In the genomic region with DNA sequence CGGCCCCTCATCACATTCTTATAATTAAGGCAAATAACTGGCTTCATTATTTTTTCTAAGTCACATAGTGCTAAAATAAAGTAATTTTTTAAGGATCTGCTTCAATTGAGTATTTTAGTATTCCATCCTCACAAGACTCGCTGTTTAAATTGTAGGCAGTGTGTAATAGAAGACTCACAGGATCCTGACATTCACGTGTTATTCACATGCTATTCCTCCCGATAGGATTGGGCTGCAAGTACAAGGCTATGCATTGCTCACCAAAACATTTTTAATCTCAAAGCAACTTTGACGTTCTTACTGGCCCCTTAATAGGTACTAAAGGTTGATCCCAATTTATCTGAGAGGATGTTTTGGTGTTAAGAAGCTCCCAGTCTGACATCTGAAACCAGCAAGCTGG, we compare ENCODE assay signal across 16 cellular contexts.
A peak's percentile ranks its signal among the peaks of the same experiment; 100 is the strongest.
DNase-seq lines count a peak whose midpoint lies in the region; TF ChIP-seq lines count a peak whose summit lies in the region.
"Had no signal": no experiment of that assay in that cellular context is flagged by ENCODE, and none has a peak within 500 bp of the region (broad histone marks: within the 10 kb centered on the region; RNA-seq: fewer than 3 reads in every experiment).

No MANE protein-coding gene starts in this region.

- no peak overlapping the region for H3K4me3 Mint-ChIP-seq in mesothelial cell of epicardium
- no peak overlapping the region for H3K4me3 Mint-ChIP-seq in activated CD4-positive, alpha-beta memory T cell treated with anti-CD3 and anti-CD28 coated beads, Interleukin-2, amount 10 ng/mL, durations not matched to agents 7 days and 5 days
- H3K4me3 Mint-ChIP-seq: B cell; CD4-positive, CD25-positive, alpha-beta regulatory T cell; CD8-positive, alpha-beta T cell; HFFc6 had no signal

- H3K9me3 Mint-ChIP-seq in mesothelial cell of epicardium: peaks cover 18% of the 10 kb centered on the region
- H3K9me3 Mint-ChIP-seq in activated CD4-positive, alpha-beta memory T cell treated with anti-CD3 and anti-CD28 coated beads, Interleukin-2, amount 10 ng/mL, durations not matched to agents 7 days and 5 days: peaks cover 2% of the 10 kb centered on the region

- H3K27ac Mint-ChIP-seq in mesothelial cell of epicardium: peak overlapping the region; percentile 44
- no peak overlapping the region for H3K27ac Mint-ChIP-seq in activated CD4-positive, alpha-beta memory T cell treated with anti-CD3 and anti-CD28 coated beads, Interleukin-2, amount 10 ng/mL, durations not matched to agents 7 days and 5 days
- H3K27ac Mint-ChIP-seq: B cell; CD4-positive, CD25-positive, alpha-beta regulatory T cell; CD8-positive, alpha-beta T cell; HFFc6 had no signal

- peak overlapping the region; percentile 30; the same call in 1 of the 2 replicates for H3K27ac ChIP-seq in VCaP
- H3K27ac ChIP-seq: BLaER1, C4-2B had no signal

- H3K36me3 Mint-ChIP-seq in mesothelial cell of epicardium: peaks cover 4% of the 10 kb centered on the region
- no peaks in the 10 kb centered on the region for H3K36me3 Mint-ChIP-seq in activated CD4-positive, alpha-beta memory T cell treated with anti-CD3 and anti-CD28 coated beads, Interleukin-2, amount 10 ng/mL, durations not matched to agents 7 days and 5 days (ENCODE audit: low read depth)
- H3K36me3 Mint-ChIP-seq: CD4-positive, CD25-positive, alpha-beta regulatory T cell; CD8-positive, alpha-beta T cell had no signal

- DNase-seq in NCI-H82 (lab: John Stamatoyannopoulos, UW): peak; percentile 83
- DNase-seq in mesothelial cell of epicardium (ENCODE audit: low spot score in 2 of 2, unreplicated experiment in 2 of 2): no peak
- DNase-seq in posterior cingulate gyrus: no peak
- DNase-seq in AG08396 (ENCODE audit: low spot score): no peak
- DNase-seq in effector CD4-positive, alpha-beta T cell: no peak
- no peak for DNase-seq in activated CD4-positive, alpha-beta memory T cell treated with anti-CD3 and anti-CD28 coated beads, Interleukin-2, amount 10 ng/mL, durations not matched to agents 7 days and 5 days
- DNase-seq: CD4-positive, CD25-positive, alpha-beta regulatory T cell; CD8-positive, alpha-beta T cell; DMS53; DND-41; GOT3; HFFc6 had no signal

- H3K27me3 Mint-ChIP-seq in mesothelial cell of epicardium (ENCODE audit: low read depth): no peaks in the 10 kb centered on the region
- no peaks in the 10 kb centered on the region for H3K27me3 Mint-ChIP-seq in activated CD4-positive, alpha-beta memory T cell treated with anti-CD3 and anti-CD28 coated beads, Interleukin-2, amount 10 ng/mL, durations not matched to agents 7 days and 5 days
- H3K27me3 Mint-ChIP-seq: B cell; CD4-positive, CD25-positive, alpha-beta regulatory T cell had no signal

- CTCF ChIA-PET in activated CD4-positive, alpha-beta memory T cell treated with anti-CD3 and anti-CD28 coated beads, Interleukin-2, amount 10 ng/mL, durations not matched to agents 7 days and 5 days (lab: Charles Lee): no interaction called here

- POLR2A ChIA-PET in activated CD4-positive, alpha-beta memory T cell treated with anti-CD3 and anti-CD28 coated beads, Interleukin-2, amount 10 ng/mL, durations not matched to agents 7 days and 5 days (lab: Charles Lee): no interaction called here

- peaks cover 39% of the 10 kb centered on the region for H3K4me1 Mint-ChIP-seq in mesothelial cell of epicardium
- H3K4me1 Mint-ChIP-seq in activated CD4-positive, alpha-beta memory T cell treated with anti-CD3 and anti-CD28 coated beads, Interleukin-2, amount 10 ng/mL, durations not matched to agents 7 days and 5 days: no peaks in the 10 kb centered on the region
- H3K4me1 Mint-ChIP-seq: B cell; CD4-positive, CD25-positive, alpha-beta regulatory T cell had no signal

- intact Hi-C loops in posterior cingulate gyrus (cut with DNase I): loop anchor here (2.0 to 5.0 kb wide), 2 partner anchors 345 to 665 kb away; no protein-coding TSS in a partner anchor

- no peak for TF ChIP-seq CTCF in VCaP (conservative IDR thresholded peaks at IDR 0.05)
- TF ChIP-seq CTCF in mesothelial cell of epicardium (IDR thresholded peaks at IDR 0.05; ENCODE audit: unreplicated experiment): no peak
